ENCODE assay signal across 8 cellular contexts in genomic region chr2:158024288-158024898, GRCh38.
A peak's percentile ranks its signal among the peaks of the same experiment; 100 is the strongest.
DNase-seq lines count a peak whose midpoint lies in the region; TF ChIP-seq lines count a peak whose summit lies in the region.

No MANE protein-coding gene starts in this region.

- no peaks in the 10 kb centered on the region for H3K27me3 ChIP-seq in effector memory CD4-positive, alpha-beta T cell (replicated peaks; ENCODE audit: control insufficient read depth, insufficient read depth, low read length, poor library complexity, severe bottlenecking)

- DNase-seq in NCI-H1436 (lab: John Stamatoyannopoulos, UW) (peak; percentile 40), NCI-H1436 treated with DMSO at 0.1 percent for 48 hours (lab: John Stamatoyannopoulos, UW) (no peak), HFF-Myc (ENCODE audit: extremely low read depth, low read depth) (peak; percentile 9), NCI-H2196 (lab: John Stamatoyannopoulos, UW; ENCODE audit: unreplicated experiment) (peak; percentile 69), mucosa of gallbladder (ENCODE audit: low spot score) (peak; percentile 37), substantia nigra (lab: John Stamatoyannopoulos, UW) (peak in 27 of 49 donors; percentile 2 to 40 (median 14))
- peak; percentile 57 to 67 for DNase-seq in activated CD4-positive, alpha-beta T cell treated with anti-CD3 and anti-CD28 coated beads, Interleukin-2, amount 50 U/mL, for 48 hours
- peak; percentile 4 to 29 (median 9) for DNase-seq in effector memory CD4-positive, alpha-beta T cell

- no peaks in the 10 kb centered on the region for H3K9me3 ChIP-seq in effector memory CD4-positive, alpha-beta T cell (ENCODE audit: control insufficient read depth, low read length)

- no peaks in the 10 kb centered on the region for H3K36me3 ChIP-seq in effector memory CD4-positive, alpha-beta T cell (ENCODE audit: control insufficient read depth, insufficient read depth, low read length)

- no peak overlapping the region for H3K27ac ChIP-seq in effector memory CD4-positive, alpha-beta T cell (ENCODE audit: insufficient read depth, low read length, poor library complexity, severe bottlenecking)
- H3K27ac ChIP-seq in substantia nigra (ENCODE audit: low read depth, low read length, poor library complexity, severe bottlenecking), result no peak overlapping the region

- peak; percentile 85 for TF ChIP-seq CTCF in HFF-Myc (IDR thresholded peaks at IDR 0.05; ENCODE audit: low read depth, low read length, missing control alignments)

- no peaks in the 10 kb centered on the region for H3K4me1 ChIP-seq in effector memory CD4-positive, alpha-beta T cell (ENCODE audit: control insufficient read depth, insufficient read depth, low read length, poor library complexity, severe bottlenecking)

- no peak overlapping the region for H3K4me3 ChIP-seq in HFF-Myc (replicated peaks; ENCODE audit: low read depth, low read length)
- no peak overlapping the region for H3K4me3 ChIP-seq in effector memory CD4-positive, alpha-beta T cell (ENCODE audit: insufficient read depth, low read depth, low read length, poor library complexity, severe bottlenecking)
